8 cellular contexts compared by ENCODE assay signal in the genomic region with DNA sequence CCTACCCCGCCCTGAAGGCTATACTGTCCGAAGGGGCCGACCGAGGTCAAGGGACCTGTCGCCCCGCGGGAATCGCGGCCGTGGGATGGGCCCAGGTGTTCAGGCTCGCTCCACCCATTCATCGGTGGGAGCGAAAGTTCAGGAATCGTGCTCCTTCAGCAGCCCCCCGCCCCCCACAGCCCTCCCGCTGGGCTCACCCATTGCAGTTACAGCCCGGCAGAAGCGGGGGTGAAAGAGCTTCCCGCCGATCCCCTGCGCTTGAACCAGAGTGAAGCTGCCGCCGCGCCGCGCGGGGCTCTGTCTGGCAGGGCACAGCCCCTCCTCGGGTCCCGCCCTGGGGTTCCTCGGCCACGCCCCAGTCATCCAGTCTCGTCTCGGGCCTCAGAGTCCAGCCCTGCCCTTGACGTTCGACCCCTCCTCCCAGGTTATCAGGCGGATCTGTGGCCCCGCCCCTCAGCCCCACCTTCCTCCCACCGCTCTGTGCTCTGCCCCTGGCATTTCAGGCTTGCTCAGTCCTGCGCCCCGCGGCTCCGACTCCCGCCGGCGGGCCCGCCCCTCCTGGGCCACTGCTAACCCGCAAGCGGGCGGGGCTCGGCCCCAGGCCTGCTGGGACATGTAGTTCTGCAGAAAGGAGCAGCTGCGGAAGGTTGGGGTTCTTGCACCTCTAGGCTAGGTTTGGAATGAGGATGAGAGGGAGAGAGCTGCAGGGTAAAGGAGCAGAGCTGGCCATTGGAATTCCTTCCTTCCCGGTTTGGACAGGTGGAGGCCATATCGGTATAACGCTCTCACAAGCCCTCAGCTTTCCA. TPM values are rescaled to one million over a fixed set of nuclear protein-coding genes. Genes with fewer than 3 reads are reported as not detected.
DNase-seq lines count a peak whose midpoint lies in the region; ATAC-seq and TF ChIP-seq lines count a peak whose summit lies in the region.

A gene (minus strand): TSS at position 303 of the 806 bp plus-strand sequence. CDS start 3,955 bp downstream, outside the sequence.

- TF ChIP-seq RAD21 in liver (IDR thresholded peaks at IDR 0.05): peak; percentile 42 to 58

- H3K9me3 ChIP-seq in liver (ENCODE audit: control insufficient read depth in 4 of 4, low read length in 3 of 4): no peaks in the 10 kb centered on the region

- H3K36me3 ChIP-seq in liver (ENCODE audit: control insufficient read depth in 4 of 4, insufficient read depth in 3 of 4, low read depth in 1 of 4, low read length in 3 of 4): peaks cover 0 to 6% (median 3%) of the 10 kb centered on the region in 4 donors

- WGBS in liver: under 1% methylated on average over 54 of the region's 54 CpGs

- H3K27ac ChIP-seq in liver (ENCODE audit: low read depth in 1 of 2, low read length in 2 of 2): peak within 1 kb of the TSS; percentile 57 to 80

- peak within 1 kb of the TSS; percentile 60 to 82 (median 76) for H3K4me3 ChIP-seq in liver (ENCODE audit: low read depth in 1 of 3, low read length in 3 of 3)

- H3K27me3 ChIP-seq in liver (ENCODE audit: control insufficient read depth in 4 of 4, insufficient read depth in 4 of 4, low read length in 3 of 4): no peaks in the 10 kb centered on the region

- no peak for TF ChIP-seq CTCF in liver (IDR thresholded peaks at IDR 0.05; ENCODE audit: low read depth, low read length, missing input control)

- peak within 1 kb of the TSS; percentile 41 to 79 for H3K9ac ChIP-seq in liver (ENCODE audit: low read depth in 1 of 2, low read length in 2 of 2)

- peak; percentile 84 for ATAC-seq in GM19328 (IDR thresholded peaks at IDR 0.05; ENCODE audit: unreplicated experiment)
- peak; percentile 73 for ATAC-seq in HG03469 (IDR thresholded peaks at IDR 0.05; ENCODE audit: unreplicated experiment)

- DNase-seq in C1 segment of cervical spinal cord (lab: John Stamatoyannopoulos, UW) (peak; percentile 48 to 95 (median 86)), NCI-H69 (lab: John Stamatoyannopoulos, UW) (peak; percentile 96), dermis blood vessel endothelial cell (peak; percentile 91)
- peak; percentile 95 for DNase-seq in activated CD4-positive, alpha-beta T cell treated with anti-CD3 and anti-CD28 coated beads, Interleukin-2, amount 50 U/mL, for 1 hour
- peak; percentile 97 for DNase-seq in stimulated activated CD4-positive, alpha-beta T cell treated with anti-CD3 and anti-CD28 coated beads, Interleukin-4, amount 100 ng/mL, for 24 hours

- peaks cover 4 to 54% (median 44%) of the 10 kb centered on the region in 4 donors for H3K4me1 ChIP-seq in liver (ENCODE audit: control insufficient read depth in 4 of 4, insufficient read depth in 4 of 4, low read length in 3 of 4)

TF ChIP-seq in liver, 16 proteins besides CTCF, POLR2A, EP300 and RAD21:
- TF ChIP-seq YY1 (IDR thresholded peaks at IDR 0.05) (peak; percentile 71), NR2F2 (IDR thresholded peaks at IDR 0.05) (no peak), RXRA (IDR thresholded peaks at IDR 0.05) (peak; percentile 67 to 71), SP1 (IDR thresholded peaks at IDR 0.05) (peak; percentile 91), FOXA1 (IDR thresholded peaks at IDR 0.05) (peak; percentile 64), FOXA2 (IDR thresholded peaks at IDR 0.05) (no peak), TAF1 (conservative IDR thresholded peaks at IDR 0.05) (peak; percentile 74), JUND (IDR thresholded peaks at IDR 0.05) (peak in 1 of 2 donors; percentile 55), HNF4A (conservative IDR thresholded peaks at IDR 0.05) (peak; percentile 74 to 79), GABPA (IDR thresholded peaks at IDR 0.05 in 1 of 2, conservative IDR thresholded peaks at IDR 0.05 in 1 of 2) (peak in 1 of 2 donors; percentile 60), HNF4G (IDR thresholded peaks at IDR 0.05) (peak; percentile 55), EGR1 (IDR thresholded peaks at IDR 0.05; ENCODE audit: low read depth in 2 of 2) (peak in 1 of 2 donors; percentile 10)
- TF ChIP-seq, protein P1, sequence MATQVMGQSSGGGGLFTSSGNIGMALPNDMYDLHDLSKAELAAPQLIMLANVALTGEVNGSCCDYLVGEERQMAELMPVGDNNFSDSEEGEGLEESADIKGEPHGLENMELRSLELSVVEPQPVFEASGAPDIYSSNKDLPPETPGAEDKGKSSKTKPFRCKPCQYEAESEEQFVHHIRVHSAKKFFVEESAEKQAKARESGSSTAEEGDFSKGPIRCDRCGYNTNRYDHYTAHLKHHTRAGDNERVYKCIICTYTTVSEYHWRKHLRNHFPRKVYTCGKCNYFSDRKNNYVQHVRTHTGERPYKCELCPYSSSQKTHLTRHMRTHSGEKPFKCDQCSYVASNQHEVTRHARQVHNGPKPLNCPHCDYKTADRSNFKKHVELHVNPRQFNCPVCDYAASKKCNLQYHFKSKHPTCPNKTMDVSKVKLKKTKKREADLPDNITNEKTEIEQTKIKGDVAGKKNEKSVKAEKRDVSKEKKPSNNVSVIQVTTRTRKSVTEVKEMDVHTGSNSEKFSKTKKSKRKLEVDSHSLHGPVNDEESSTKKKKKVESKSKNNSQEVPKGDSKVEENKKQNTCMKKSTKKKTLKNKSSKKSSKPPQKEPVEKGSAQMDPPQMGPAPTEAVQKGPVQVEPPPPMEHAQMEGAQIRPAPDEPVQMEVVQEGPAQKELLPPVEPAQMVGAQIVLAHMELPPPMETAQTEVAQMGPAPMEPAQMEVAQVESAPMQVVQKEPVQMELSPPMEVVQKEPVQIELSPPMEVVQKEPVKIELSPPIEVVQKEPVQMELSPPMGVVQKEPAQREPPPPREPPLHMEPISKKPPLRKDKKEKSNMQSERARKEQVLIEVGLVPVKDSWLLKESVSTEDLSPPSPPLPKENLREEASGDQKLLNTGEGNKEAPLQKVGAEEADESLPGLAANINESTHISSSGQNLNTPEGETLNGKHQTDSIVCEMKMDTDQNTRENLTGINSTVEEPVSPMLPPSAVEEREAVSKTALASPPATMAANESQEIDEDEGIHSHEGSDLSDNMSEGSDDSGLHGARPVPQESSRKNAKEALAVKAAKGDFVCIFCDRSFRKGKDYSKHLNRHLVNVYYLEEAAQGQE (IDR thresholded peaks at IDR 0.05): peak; percentile 85
- TF ChIP-seq, protein P2, sequence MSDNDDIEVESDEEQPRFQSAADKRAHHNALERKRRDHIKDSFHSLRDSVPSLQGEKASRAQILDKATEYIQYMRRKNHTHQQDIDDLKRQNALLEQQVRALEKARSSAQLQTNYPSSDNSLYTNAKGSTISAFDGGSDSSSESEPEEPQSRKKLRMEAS (IDR thresholded peaks at IDR 0.05): peak; percentile 43
- TF ChIP-seq, protein P3, sequence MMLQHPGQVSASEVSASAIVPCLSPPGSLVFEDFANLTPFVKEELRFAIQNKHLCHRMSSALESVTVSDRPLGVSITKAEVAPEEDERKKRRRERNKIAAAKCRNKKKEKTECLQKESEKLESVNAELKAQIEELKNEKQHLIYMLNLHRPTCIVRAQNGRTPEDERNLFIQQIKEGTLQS (IDR thresholded peaks at IDR 0.05): no peak
- TF ChIP-seq, protein P4, sequence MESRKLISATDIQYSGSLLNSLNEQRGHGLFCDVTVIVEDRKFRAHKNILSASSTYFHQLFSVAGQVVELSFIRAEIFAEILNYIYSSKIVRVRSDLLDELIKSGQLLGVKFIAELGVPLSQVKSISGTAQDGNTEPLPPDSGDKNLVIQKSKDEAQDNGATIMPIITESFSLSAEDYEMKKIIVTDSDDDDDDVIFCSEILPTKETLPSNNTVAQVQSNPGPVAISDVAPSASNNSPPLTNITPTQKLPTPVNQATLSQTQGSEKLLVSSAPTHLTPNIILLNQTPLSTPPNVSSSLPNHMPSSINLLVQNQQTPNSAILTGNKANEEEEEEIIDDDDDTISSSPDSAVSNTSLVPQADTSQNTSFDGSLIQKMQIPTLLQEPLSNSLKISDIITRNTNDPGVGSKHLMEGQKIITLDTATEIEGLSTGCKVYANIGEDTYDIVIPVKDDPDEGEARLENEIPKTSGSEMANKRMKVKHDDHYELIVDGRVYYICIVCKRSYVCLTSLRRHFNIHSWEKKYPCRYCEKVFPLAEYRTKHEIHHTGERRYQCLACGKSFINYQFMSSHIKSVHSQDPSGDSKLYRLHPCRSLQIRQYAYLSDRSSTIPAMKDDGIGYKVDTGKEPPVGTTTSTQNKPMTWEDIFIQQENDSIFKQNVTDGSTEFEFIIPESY (IDR thresholded peaks at IDR 0.05): peak; percentile 56

RNA-seq across cellular contexts. Expression of the gene that starts here (rescaled TPM):
- total RNA-seq in dermis blood vessel endothelial cell (4.9 and 8.0 TPM in 2 replicates), liver (10 to 100 TPM; 19.0 to 26.6 TPM)
- polyA plus RNA-seq in liver: 10 to 100 TPM; 11.4 to 19.5 TPM

Comparison
In these comparisons a context has a peak if more than half of its experiments do, and no peak if none do; other contexts are left out.
1. Peak in every context shown above with its lines: DNase-seq, ATAC-seq, H3K4me3 ChIP-seq and H3K27ac ChIP-seq.